1 cellular context compared by ENCODE assay signal in the genomic region with DNA sequence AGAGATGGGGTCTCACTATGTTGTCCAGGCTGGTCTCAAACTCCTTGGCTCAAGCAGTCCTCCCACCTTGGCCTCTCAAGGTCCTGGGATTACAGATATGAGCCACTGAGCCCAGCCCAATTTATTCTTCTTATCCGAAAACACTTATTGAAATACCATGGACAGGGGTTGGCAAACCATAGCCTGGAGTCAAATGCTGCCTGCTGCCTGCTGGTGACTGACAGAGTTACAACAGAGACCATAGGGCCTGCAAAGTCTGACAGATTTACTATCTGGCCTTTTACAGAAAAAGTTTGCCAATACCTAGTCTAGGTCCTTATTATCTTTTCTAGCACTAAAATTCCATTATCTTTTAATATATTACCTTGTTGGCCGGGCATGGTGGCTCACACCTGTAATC.
TF ChIP-seq lines count a peak whose summit lies in the region.

No MANE protein-coding gene starts in this region.

TF ChIP-seq in SK-N-SH treated with all-trans-retinoic acid at 6 μM for 48 hours, 23 proteins besides CTCF, POLR2A, EP300 and RAD21 (continued from another document):
- no peak for TF ChIP-seq CREB5 (CRISPR knock-in tag; IDR thresholded peaks at IDR 0.05; ENCODE audit: low read depth)
- TF ChIP-seq OSR1 (CRISPR knock-in tag; IDR thresholded peaks at IDR 0.05) = no peak
- no peak for TF ChIP-seq ZC3H10 (CRISPR knock-in tag; IDR thresholded peaks at IDR 0.05)
TF ChIP-seq in SK-N-SH treated with all-trans-retinoic acid at 6 μM for 48 hours: peak in this region for 0.
